ENCODE assay signal across 9 cellular contexts in genomic region chr11:43942651-43943356, GRCh38. TPM values are rescaled to one million over a fixed set of nuclear protein-coding genes. Genes with fewer than 3 reads are reported as not detected.
A peak's percentile ranks its signal among the peaks of the same experiment; 100 is the strongest.
DNase-seq lines count a peak whose midpoint lies in the region; ATAC-seq and TF ChIP-seq lines count a peak whose summit lies in the region.
"Had no signal": no experiment of that assay in that cellular context is flagged by ENCODE, and none has a peak within 500 bp of the region (broad histone marks: within the 10 kb centered on the region; RNA-seq: fewer than 3 reads in every experiment).

No MANE protein-coding gene starts in this region.

- H3K79me2 ChIP-seq in smooth muscle cell (ENCODE audit: low read depth), result no peaks in the 10 kb centered on the region

- H3K4me2 ChIP-seq in smooth muscle cell, result peak overlapping the region; percentile 99

- under 1% methylated on average over 43 of the region's 95 CpGs for WGBS in smooth muscle cell (ENCODE audit: low lambda C conversion rate)

- H3K9me3 ChIP-seq in smooth muscle cell (replicated peaks; ENCODE audit: low read depth), result no peaks in the 10 kb centered on the region

- no peak for TF ChIP-seq CTCF in LNCaP clone FGC (IDR thresholded peaks at IDR 0.05; ENCODE audit: control insufficient read depth, extremely low read depth, insufficient read depth)
- no peak for TF ChIP-seq CTCF in astrocyte of the cerebellum (IDR thresholded peaks at IDR 0.05; ENCODE audit: low read depth, low read length, missing control alignments)
- TF ChIP-seq CTCF in smooth muscle cell (IDR thresholded peaks at IDR 0.05; ENCODE audit: borderline replicate concordance, insufficient read depth, poor library complexity, severe bottlenecking), result no peak

- DNase-seq in DMS 273 (lab: John Stamatoyannopoulos, UW; ENCODE audit: unreplicated experiment), result peak; percentile 67
- DNase-seq in DMS 273 treated with DMSO at 0.1 percent for 48 hours (lab: John Stamatoyannopoulos, UW), result no peak
- no peak for DNase-seq in LNCaP clone FGC (ENCODE audit: low read depth)
- no peak for DNase-seq in astrocyte of the cerebellum (ENCODE audit: low read depth)
- DNase-seq in smooth muscle cell (lab: John Stamatoyannopoulos, UW; ENCODE audit: unreplicated experiment), result peak; percentile 34

- peak overlapping the region; percentile 68 for H3K9ac ChIP-seq in smooth muscle cell (ENCODE audit: low read depth)

- peaks cover 15% of the 10 kb centered on the region for H4K20me1 ChIP-seq in smooth muscle cell (ENCODE audit: low read depth)

- H3K36me3 ChIP-seq in smooth muscle cell (ENCODE audit: low read depth), result no peaks in the 10 kb centered on the region

- H3K4me3 ChIP-seq in LNCaP clone FGC (ENCODE audit: low read depth, low read length), result peak overlapping the region; percentile 36
- peak overlapping the region; percentile 50 for H3K4me3 ChIP-seq in astrocyte of the cerebellum (ENCODE audit: low read depth, low read length)
- H3K4me3 ChIP-seq in iPS-11a (ENCODE audit: low read depth, low read length), result peak overlapping the region; percentile 43
- peak overlapping the region; percentile 79 for H3K4me3 ChIP-seq in smooth muscle cell

- H3K27me3 ChIP-seq in smooth muscle cell (ENCODE audit: low read depth), result peaks cover 25% of the 10 kb centered on the region

- no peak overlapping the region for H2AFZ ChIP-seq in smooth muscle cell (ENCODE audit: low read depth)

- H3K4me1 ChIP-seq in smooth muscle cell (ENCODE audit: low read depth), result peaks cover under 1% of the 10 kb centered on the region

- no peak overlapping the region for H3K27ac ChIP-seq in smooth muscle cell (ENCODE audit: low read depth)
- H3K27ac ChIP-seq: 22Rv1 had no signal

- in situ Hi-C loops in astrocyte of the cerebellum (cut with HindIII; ENCODE audit: low sequenced_read_pairs), result no loop called here

- H3F3A ChIP-seq in smooth muscle cell (ENCODE audit: low read depth), result peaks cover 4% of the 10 kb centered on the region

- ATAC-seq in HG03196 (IDR thresholded peaks at IDR 0.05; ENCODE audit: unreplicated experiment) (no peak), HG03025 (IDR thresholded peaks at IDR 0.05; ENCODE audit: low FRiP score, unreplicated experiment) (no peak)

RNA-seq across cellular contexts. Expression of gene C11orf96, which starts 0.4 kb away (rescaled TPM):
- total RNA-seq in smooth muscle cell, result 39.9 and 50.5 TPM in 2 replicates
- polyA plus RNA-seq in smooth muscle cell, result 22.1 and 24.3 TPM in 2 replicates

Comparison
In these comparisons a context has a peak if more than half of its experiments do, and no peak if none do; other contexts are left out.
1. DNase-seq: peak in DMS 273 (single experiment) and smooth muscle cell (single experiment); none in DMS 273 treated with DMSO at 0.1 percent for 48 hours (single experiment), LNCaP clone FGC (single experiment) and astrocyte of the cerebellum (single experiment).
2. Peak in every context shown above with its lines, with median percentiles within 50 percentile points of each other: H3K4me3 ChIP-seq.